In the genomic region with DNA sequence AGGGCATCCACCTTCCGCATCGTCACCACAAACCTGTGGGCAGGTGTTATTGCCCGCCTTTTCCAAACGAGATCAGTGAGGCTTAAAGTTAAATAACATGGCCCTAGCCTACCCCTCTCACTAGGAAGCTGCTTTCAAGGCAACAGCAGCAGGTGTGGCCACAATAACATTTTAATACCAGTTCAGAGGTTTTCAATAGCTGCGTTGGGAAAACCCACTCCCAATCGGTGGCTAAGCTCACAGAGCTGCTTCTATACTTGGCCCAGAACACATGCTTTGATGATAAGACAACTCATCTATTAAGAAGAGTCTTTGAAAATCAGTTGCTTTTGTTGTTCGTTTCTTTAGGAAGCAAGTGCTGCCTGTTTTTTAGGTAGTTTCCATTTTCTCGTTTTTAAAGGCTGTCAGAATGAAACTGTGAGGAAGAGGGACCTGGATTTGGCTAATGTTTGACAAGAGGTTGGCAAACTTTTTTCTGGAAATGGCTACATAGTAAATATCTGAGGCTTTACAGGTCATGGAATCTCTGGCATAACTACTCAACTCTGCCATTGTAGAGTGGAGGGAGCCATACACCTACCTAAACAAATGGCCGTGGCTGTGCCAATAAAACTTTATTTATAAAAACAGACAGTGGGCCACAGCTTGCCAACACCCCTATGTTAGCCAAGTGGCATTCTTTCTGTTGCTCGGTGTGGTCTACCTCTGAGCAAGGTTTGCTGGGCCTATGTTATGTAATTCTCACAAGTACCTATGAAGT, we compare ENCODE assay signal across 29 cellular contexts.
"Had no signal": no experiment of that assay in that cellular context is flagged by ENCODE, and none has a peak within 500 bp of the region (broad histone marks: within the 10 kb centered on the region; RNA-seq: fewer than 3 reads in every experiment).

No MANE protein-coding gene starts in this region.

- H3K9me3 Mint-ChIP-seq: activated T-cell treated with anti-CD3 and anti-CD28 coated beads, Interleukin-2, amount 50 U/mL, for 72 hours; central memory CD8-positive, alpha-beta T cell; natural killer cell treated with Interleukin-12 subunit alpha and Interleukin-12 subunit beta and Interleukin-15 and Interleukin-18, amount 100 ng/mL, for 72 hours; stimulated activated naive CD8-positive, alpha-beta T cell treated with anti-CD3 and anti-CD28 coated beads, Interleukin-15, Interleukin-2, amounts not matched to agents 100 ng/mL and 50 ng/mL, for 24 hours had no signal

- H3K27me3 Mint-ChIP-seq: activated CD4-positive, alpha-beta T cell treated with anti-CD3 and anti-CD28 coated beads for 36 hours; activated CD8-positive, alpha-beta memory T cell treated with anti-CD3 and anti-CD28 coated beads, Interleukin-2, amount 10 ng/mL, durations not matched to agents 7 days and 5 days; activated naive CD8-positive, alpha-beta T cell; natural killer cell treated with Interleukin-12 subunit alpha and Interleukin-12 subunit beta and Interleukin-15 and Interleukin-18, amount 100 ng/mL, for 72 hours; stimulated activated naive CD8-positive, alpha-beta T cell treated with anti-CD3 and anti-CD28 coated beads, Interleukin-15, Interleukin-2, amounts not matched to agents 100 ng/mL and 50 ng/mL, for 24 hours had no signal

- H3K4me3 ChIP-seq: esophagus muscularis mucosa, heart right ventricle, left lung, lung, skin epidermis, thoracic aorta had no signal

- DNase-seq: activated CD4-positive, alpha-beta T cell treated with anti-CD3 and anti-CD28 coated beads for 36 hours; activated CD4-positive, CD25-positive, alpha-beta regulatory T cell; activated CD8-positive, alpha-beta memory T cell treated with anti-CD3 and anti-CD28 coated beads, Interleukin-2, amount 10 ng/mL, durations not matched to agents 7 days and 5 days; activated CD8-positive, alpha-beta T cell treated with anti-CD3 and anti-CD28 coated beads, Interleukin-2, amount 10 ng/mL, durations not matched to agents 7 days and 5 days; activated effector memory CD4-positive, alpha-beta T cell treated with Interleukin-2 at 50 U/mL for 16 hours; activated naive CD4-positive, alpha-beta T cell treated with Interleukin-2 at 50 U/mL for 16 hours; activated T-cell treated with anti-CD3 and anti-CD28 coated beads for 4 hours; activated T-cell treated with anti-CD3 and anti-CD28 coated beads, Interleukin-2, amount 50 U/mL, for 72 hours; anterior cingulate cortex; dermis blood vessel endothelial cell; effector CD4-positive, alpha-beta T cell; foreskin keratinocyte; heart right ventricle; left lung; mesendoderm; stimulated activated CD4-positive, alpha-beta T cell treated with anti-CD3 and anti-CD28 coated beads, Interleukin-12 subunit alpha, Interleukin-12 subunit beta, amount 100 ng/mL, for 4 hours; stimulated activated CD4-positive, alpha-beta T cell treated with anti-CD3 and anti-CD28 coated beads, Interleukin-4, amount 100 ng/mL, for 1 hour; trophoblast cell had no signal

- FAIRE-seq: bronchial epithelial cell, urothelium cell line had no signal

- H3K27ac ChIP-seq: esophagus muscularis mucosa, foreskin keratinocyte, heart right ventricle, left lung, skin epidermis, thoracic aorta had no signal

- H3K4me1 Mint-ChIP-seq: activated CD4-positive, alpha-beta T cell treated with anti-CD3 and anti-CD28 coated beads for 36 hours; activated CD8-positive, alpha-beta memory T cell treated with anti-CD3 and anti-CD28 coated beads, Interleukin-2, amount 10 ng/mL, durations not matched to agents 7 days and 5 days had no signal

- H3K4me3 Mint-ChIP-seq: activated CD4-positive, alpha-beta T cell treated with anti-CD3 and anti-CD28 coated beads for 36 hours; activated CD8-positive, alpha-beta memory T cell treated with anti-CD3 and anti-CD28 coated beads, Interleukin-2, amount 10 ng/mL, durations not matched to agents 7 days and 5 days; activated CD8-positive, alpha-beta T cell treated with anti-CD3 and anti-CD28 coated beads, Interleukin-2, amount 10 ng/mL, durations not matched to agents 7 days and 5 days; activated naive CD8-positive, alpha-beta T cell; activated T-cell treated with anti-CD3 and anti-CD28 coated beads, Interleukin-2, amount 50 U/mL, for 72 hours; central memory CD8-positive, alpha-beta T cell; natural killer cell treated with Interleukin-12 subunit alpha and Interleukin-12 subunit beta and Interleukin-15 and Interleukin-18, amount 100 ng/mL, for 72 hours; stimulated activated naive CD8-positive, alpha-beta T cell treated with anti-CD3 and anti-CD28 coated beads, Interleukin-15, Interleukin-2, amounts not matched to agents 100 ng/mL and 50 ng/mL, for 24 hours had no signal

- H3K36me3 Mint-ChIP-seq: activated CD8-positive, alpha-beta memory T cell treated with anti-CD3 and anti-CD28 coated beads, Interleukin-2, amount 10 ng/mL, durations not matched to agents 7 days and 5 days; activated naive CD8-positive, alpha-beta T cell; natural killer cell treated with Interleukin-12 subunit alpha and Interleukin-12 subunit beta and Interleukin-15 and Interleukin-18, amount 100 ng/mL, for 72 hours had no signal

- H3K27ac Mint-ChIP-seq: activated CD4-positive, alpha-beta T cell treated with anti-CD3 and anti-CD28 coated beads for 36 hours; activated CD8-positive, alpha-beta memory T cell treated with anti-CD3 and anti-CD28 coated beads, Interleukin-2, amount 10 ng/mL, durations not matched to agents 7 days and 5 days; activated CD8-positive, alpha-beta T cell treated with anti-CD3 and anti-CD28 coated beads, Interleukin-2, amount 10 ng/mL, durations not matched to agents 7 days and 5 days; activated naive CD8-positive, alpha-beta T cell; activated T-cell treated with anti-CD3 and anti-CD28 coated beads, Interleukin-2, amount 50 U/mL, for 72 hours; natural killer cell treated with Interleukin-12 subunit alpha and Interleukin-12 subunit beta and Interleukin-15 and Interleukin-18, amount 100 ng/mL, for 72 hours; stimulated activated naive CD8-positive, alpha-beta T cell treated with anti-CD3 and anti-CD28 coated beads, Interleukin-15, Interleukin-2, amounts not matched to agents 100 ng/mL and 50 ng/mL, for 24 hours had no signal

- H3K27me3 ChIP-seq: esophagus muscularis mucosa, foreskin keratinocyte, heart right ventricle, left lung had no signal

- H3K9me3 ChIP-seq: esophagus muscularis mucosa, heart right ventricle, left lung, thoracic aorta had no signal

- ATAC-seq: activated CD4-positive, alpha-beta T cell treated with anti-CD3 and anti-CD28 coated beads for 36 hours; activated CD8-positive, alpha-beta memory T cell treated with anti-CD3 and anti-CD28 coated beads, Interleukin-2, amount 10 ng/mL, durations not matched to agents 7 days and 5 days; activated CD8-positive, alpha-beta T cell treated with anti-CD3 and anti-CD28 coated beads, Interleukin-2, amount 10 ng/mL, durations not matched to agents 7 days and 5 days; activated T-cell treated with anti-CD3 and anti-CD28 coated beads, Interleukin-2, amount 50 U/mL, for 72 hours; foreskin keratinocyte; heart right ventricle; left lung; natural killer cell treated with Interleukin-12 subunit alpha and Interleukin-12 subunit beta and Interleukin-15 and Interleukin-18, amount 100 ng/mL, for 72 hours; sciatic nerve had no signal

- H3K4me1 ChIP-seq: foreskin keratinocyte had no signal
